8 cellular contexts compared by ENCODE assay signal in the genomic region with DNA sequence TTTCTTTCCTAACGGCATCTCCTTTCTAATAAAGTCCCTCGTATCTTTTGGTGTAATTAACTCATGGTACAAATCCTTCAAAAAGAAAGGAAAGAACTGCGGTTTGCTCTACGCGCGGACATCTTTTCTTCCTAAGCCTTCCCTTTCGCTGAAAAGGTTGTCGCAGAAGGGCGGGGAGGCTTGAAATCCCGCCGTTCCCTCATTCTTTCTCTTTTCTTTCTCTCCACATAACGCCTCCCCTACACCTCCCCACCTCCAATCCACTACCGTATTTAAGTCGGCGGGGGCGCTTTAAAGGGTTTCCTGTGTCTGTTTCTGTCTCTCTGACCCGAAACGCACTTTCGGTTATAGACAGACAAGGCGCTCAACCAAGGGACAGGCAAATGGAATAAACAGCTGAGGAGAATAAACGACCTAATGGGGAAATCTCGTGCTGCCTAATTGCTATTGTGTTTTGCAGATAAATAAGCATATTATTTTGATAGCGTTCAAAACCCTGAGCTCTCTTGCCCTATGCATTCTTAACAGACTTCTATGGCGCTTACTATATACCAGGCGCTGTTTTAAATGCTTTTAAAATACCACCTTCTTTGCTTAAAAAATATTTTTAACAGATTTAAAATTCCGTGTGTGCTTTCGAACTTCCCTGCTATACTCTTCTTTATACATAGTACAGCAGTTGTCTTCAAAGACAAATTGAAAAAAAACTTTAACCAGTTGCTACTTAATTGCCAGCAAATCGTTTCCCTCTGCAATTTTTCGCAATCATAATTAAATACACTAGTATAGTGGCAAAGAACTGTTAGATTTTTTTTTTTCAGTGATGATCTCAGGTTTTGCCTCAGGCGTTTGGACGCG. TPM values are rescaled to one million over a fixed set of nuclear protein-coding genes. Genes with fewer than 3 reads are reported as not detected.
DNase-seq lines count a peak whose midpoint lies in the region; ATAC-seq and TF ChIP-seq lines count a peak whose summit lies in the region.

No MANE protein-coding gene starts in this region.

- H3K4me1 ChIP-seq in ES-I3 (ENCODE audit: insufficient read depth, low read length), result peaks cover 27% of the 10 kb centered on the region; the same call in 1 of the 2 replicates
- peaks cover 48% of the 10 kb centered on the region for H3K4me1 ChIP-seq in Karpas-422 (ENCODE audit: low read length)

- no peak for TF ChIP-seq CTCF in coronary artery (IDR thresholded peaks at IDR 0.05)
- TF ChIP-seq CTCF in lower leg skin (IDR thresholded peaks at IDR 0.05), result no peak

- H4K20me1 ChIP-seq in Karpas-422 (ENCODE audit: insufficient read depth, low read depth, low read length), result no peaks in the 10 kb centered on the region

- peak overlapping the region; percentile 75 for H3K4me3 ChIP-seq in Karpas-422 (ENCODE audit: low read length)
- peak overlapping the region; percentile 88 for H3K4me3 ChIP-seq in coronary artery
- peak overlapping the region; percentile 29 for H3K4me3 ChIP-seq in lower leg skin (ENCODE audit: low read depth, poor library complexity, severe bottlenecking)

- no peaks in the 10 kb centered on the region for H3K9me2 ChIP-seq in Karpas-422 (replicated peaks; ENCODE audit: insufficient read depth, low read length)

- H3K27ac ChIP-seq in Karpas-422 (ENCODE audit: low read length), result no peak overlapping the region
- H3K27ac ChIP-seq in coronary artery, result peak overlapping the region; percentile 98

- peak; percentile 64 for ATAC-seq in GM21723 (IDR thresholded peaks at IDR 0.05; ENCODE audit: unreplicated experiment)

- DNase-seq in Karpas-422 (peak; percentile 73), coronary artery (ENCODE audit: low spot score) (peak; percentile 90), lower leg skin (ENCODE audit: low spot score in 2 of 2) (peak in 1 of 2 donors; percentile 87), AG08396 (ENCODE audit: low spot score) (no peak)
- peak; percentile 52 for DNase-seq in activated CD4-positive, alpha-beta T cell treated with anti-CD3 and anti-CD28 coated beads for 1 hour
- peak; percentile 51 to 75 for DNase-seq in stimulated activated CD4-positive, alpha-beta T cell treated with anti-CD3 and anti-CD28 coated beads, Interleukin-4, amount 100 ng/mL, for 4 hours

- no peaks in the 10 kb centered on the region for H3K79me2 ChIP-seq in Karpas-422 (ENCODE audit: low read length)

- H3K9me3 ChIP-seq in ES-I3 (ENCODE audit: control insufficient read depth, insufficient read depth, low read length) (no peaks in the 10 kb centered on the region), Karpas-422 (ENCODE audit: low read length) (no peaks in the 10 kb centered on the region)

- H3K4me2 ChIP-seq in Karpas-422 (ENCODE audit: low read depth, low read length, poor library complexity, severe bottlenecking), result peak overlapping the region; percentile 90

- TF ChIP-seq POLR2A in lower leg skin (IDR thresholded peaks at IDR 0.05), result no peak

- 4 to 13% methylated on average over 32 of the region's 32 CpGs for WGBS in lower leg skin, 2 donors

- peak overlapping the region; percentile 76 for H3K9ac ChIP-seq in ES-I3 (ENCODE audit: low read depth, low read length)
- H3K9ac ChIP-seq in Karpas-422 (ENCODE audit: low read length), result peak overlapping the region; percentile 77

- H3K36me3 ChIP-seq in ES-I3 (ENCODE audit: insufficient read depth, low read length), result no peaks in the 10 kb centered on the region
- no peaks in the 10 kb centered on the region for H3K36me3 ChIP-seq in Karpas-422 (ENCODE audit: insufficient read depth, low read length)

- peak overlapping the region; percentile 96 for H2AFZ ChIP-seq in Karpas-422 (ENCODE audit: low read length)

- H3K27me3 ChIP-seq in Karpas-422 (ENCODE audit: low read length), result no peaks in the 10 kb centered on the region

- intact Hi-C loops in lower leg skin (cut with DNase I; ENCODE audit: low total_unique reads), result no loop called here

RNA-seq across cellular contexts. Expression of gene HEY2, which starts 2.5 kb away (rescaled TPM):
- total RNA-seq in Karpas-422 (2014; rRNA removed; shearing (Covaris generic); ENCODE audit: low replicate concordance), result 0.07 and 0.11 TPM in 2 replicates
- total RNA-seq in lower leg skin, result 1 to 10 TPM in 2 of 4 donors, under 1 TPM in 2; 0.65 to 2.9 (median 1.5) TPM

RNA-seq across cellular contexts. Expression of gene NCOA7, which starts 43.8 kb away (rescaled TPM):
- total RNA-seq in Karpas-422 (2014; rRNA removed; shearing (Covaris generic); ENCODE audit: low replicate concordance), result 28.6 and 34.2 TPM in 2 replicates
- total RNA-seq in lower leg skin, result 10 to 100 TPM in 3 of 4 donors, 1 to 10 TPM in 1; 6.8 to 14.9 (median 13.3) TPM

Comparison
In these comparisons a context has a peak if more than half of its experiments do, and no peak if none do; other contexts are left out.
1. H3K4me3 ChIP-seq: peak in every context shown above with its lines; median percentile 88 in coronary artery; 75 in Karpas-422; 29 in lower leg skin.